ENCODE assay signal across 27 cellular contexts in genomic region chr12:25317553-25317952, GRCh38.
"Had no signal": no experiment of that assay in that cellular context is flagged by ENCODE, and none has a peak within 500 bp of the region (broad histone marks: within the 10 kb centered on the region; RNA-seq: fewer than 3 reads in every experiment).

No MANE protein-coding gene starts in this region.

- ATAC-seq: activated naive CD8-positive, alpha-beta T cell treated with anti-CD3 and anti-CD28 coated beads, Interleukin-2, amount 50 U/mL, for 24 hours; mucosa of descending colon; right lobe of liver; stimulated activated naive CD8-positive, alpha-beta T cell treated with anti-CD3 and anti-CD28 coated beads, Interleukin-15, amount 100 ng/mL, for 72 hours had no signal

- H3K4me3 Mint-ChIP-seq: activated CD4-positive, alpha-beta memory T cell treated with anti-CD3 and anti-CD28 coated beads for 36 hours; activated CD4-positive, alpha-beta T cell treated with anti-CD3 and anti-CD28 coated beads, Interleukin-2, amount 10 ng/mL, durations not matched to agents 24 days and 14 days; activated naive CD4-positive, alpha-beta T cell treated with anti-CD3 and anti-CD28 coated beads, Interleukin-2, amount 50 U/mL, for 24 hours; activated naive CD8-positive, alpha-beta T cell treated with anti-CD3 and anti-CD28 coated beads, Interleukin-2, amount 50 U/mL, for 24 hours; nephron progenitor cell; stimulated activated naive CD8-positive, alpha-beta T cell treated with anti-CD3 and anti-CD28 coated beads, Interleukin-15, amount 100 ng/mL, for 72 hours; type B pancreatic cell had no signal

- H3K9me3 Mint-ChIP-seq: activated CD4-positive, alpha-beta memory T cell treated with anti-CD3 and anti-CD28 coated beads for 36 hours; activated naive CD4-positive, alpha-beta T cell treated with anti-CD3 and anti-CD28 coated beads, Interleukin-2, amount 50 U/mL, for 24 hours; activated naive CD8-positive, alpha-beta T cell treated with anti-CD3 and anti-CD28 coated beads, Interleukin-2, amount 50 U/mL, for 24 hours; activated T-helper 2 cell treated with anti-CD3 and anti-CD28 coated beads, Interferon-gamma antibody, Interleukin-2, Interleukin-4, amounts not matched to agents 10 μg/mL and 5 μg/mL and 100 μg/mL, durations not matched to agents 14 hours and 24 hours and 36 hours; stimulated activated naive CD8-positive, alpha-beta T cell treated with anti-CD3 and anti-CD28 coated beads, Interleukin-15, amount 100 ng/mL, for 72 hours had no signal

- H3K27ac Mint-ChIP-seq: activated CD4-positive, alpha-beta memory T cell treated with anti-CD3 and anti-CD28 coated beads for 36 hours; activated CD4-positive, alpha-beta T cell treated with anti-CD3 and anti-CD28 coated beads, Interleukin-2, amount 10 ng/mL, durations not matched to agents 24 days and 14 days; activated naive CD4-positive, alpha-beta T cell treated with anti-CD3 and anti-CD28 coated beads, Interleukin-2, amount 50 U/mL, for 24 hours; activated naive CD8-positive, alpha-beta T cell treated with anti-CD3 and anti-CD28 coated beads, Interleukin-2, amount 50 U/mL, for 24 hours; activated T-helper 2 cell treated with anti-CD3 and anti-CD28 coated beads, Interferon-gamma antibody, Interleukin-2, Interleukin-4, amounts not matched to agents 10 μg/mL and 5 μg/mL and 100 μg/mL, durations not matched to agents 14 hours and 24 hours and 36 hours; nephron progenitor cell; progenitor cell of endocrine pancreas; stimulated activated naive CD8-positive, alpha-beta T cell treated with anti-CD3 and anti-CD28 coated beads, Interleukin-15, amount 100 ng/mL, for 72 hours; type B pancreatic cell had no signal

- H3K36me3 Mint-ChIP-seq: activated CD4-positive, alpha-beta memory T cell treated with anti-CD3 and anti-CD28 coated beads for 36 hours; activated naive CD4-positive, alpha-beta T cell treated with anti-CD3 and anti-CD28 coated beads, Interleukin-2, amount 50 U/mL, for 24 hours; type B pancreatic cell had no signal

- H3K27me3 Mint-ChIP-seq: activated CD4-positive, alpha-beta memory T cell treated with anti-CD3 and anti-CD28 coated beads for 36 hours; activated naive CD4-positive, alpha-beta T cell treated with anti-CD3 and anti-CD28 coated beads, Interleukin-2, amount 50 U/mL, for 24 hours; activated naive CD8-positive, alpha-beta T cell treated with anti-CD3 and anti-CD28 coated beads, Interleukin-2, amount 50 U/mL, for 24 hours; progenitor cell of endocrine pancreas; stimulated activated naive CD8-positive, alpha-beta T cell treated with anti-CD3 and anti-CD28 coated beads, Interleukin-15, amount 100 ng/mL, for 72 hours had no signal

- H3K36me3 ChIP-seq: breast epithelium, esophagus squamous epithelium, left ventricle myocardium inferior, neutrophil, right lobe of liver, uterus had no signal

- H3K4me3 ChIP-seq: breast epithelium, esophagus squamous epithelium, left ventricle myocardium inferior, lung, mucosa of descending colon, right lobe of liver, uterus had no signal

- H3K27me3 ChIP-seq: breast epithelium, esophagus squamous epithelium, neutrophil, right lobe of liver, uterus had no signal

- H3K9me3 ChIP-seq: breast epithelium, esophagus squamous epithelium, left ventricle myocardium inferior, mucosa of descending colon, neutrophil, right lobe of liver, uterus had no signal

- DNase-seq: activated CD4-positive, alpha-beta memory T cell treated with anti-CD3 and anti-CD28 coated beads for 36 hours; activated CD4-positive, alpha-beta T cell treated with anti-CD3 and anti-CD28 coated beads, Interleukin-2, amount 10 ng/mL, durations not matched to agents 24 days and 14 days; activated CD4-positive, CD25-positive, alpha-beta regulatory T cell treated with anti-CD3 and anti-CD28 coated beads, Interleukin-2, amount 50 U/mL, for 72 hours; activated naive CD8-positive, alpha-beta T cell treated with anti-CD3 and anti-CD28 coated beads, Interleukin-2, amount 50 U/mL, for 24 hours; activated T-cell treated with anti-CD3 and anti-CD28 coated beads, Interleukin-2, amount 50 U/mL, for 48 hours; amygdala; central memory CD4-positive, alpha-beta T cell; dermis blood vessel endothelial cell; effector CD4-positive, alpha-beta T cell; esophagus squamous epithelium; left ventricle myocardium inferior; mucosa of descending colon; nephron progenitor cell; right lobe of liver; stimulated activated CD4-positive, alpha-beta T cell treated with anti-CD3 and anti-CD28 coated beads, Interleukin-2, amount 100 ng/mL, for 48 hours; stimulated activated naive CD8-positive, alpha-beta T cell treated with anti-CD3 and anti-CD28 coated beads, Interleukin-15, amount 100 ng/mL, for 72 hours; substantia nigra; uterus had no signal

- H3K27ac ChIP-seq: breast epithelium, epithelial cell of prostate, esophagus squamous epithelium, left ventricle myocardium inferior, neutrophil, right lobe of liver, uterus, VCaP had no signal

- H3K4me1 ChIP-seq: breast epithelium, esophagus squamous epithelium, left ventricle myocardium inferior, right lobe of liver, uterus had no signal
